Comparison of ENCODE assay signal across 8 cellular contexts in genomic region chr22:28884754-28885375, GRCh38. TPM values are rescaled to one million over a fixed set of nuclear protein-coding genes. Genes with fewer than 3 reads are reported as not detected.
DNase-seq lines count a peak whose midpoint lies in the region; ATAC-seq and TF ChIP-seq lines count a peak whose summit lies in the region.

No MANE protein-coding gene starts in this region.

- DNase-seq in CD8-positive, alpha-beta T cell = no peak
- DNase-seq in endothelial cell (ENCODE audit: low spot score) = no peak
- DNase-seq in NCI-H1694 treated with DMSO at 0.1 percent for 48 hours (lab: John Stamatoyannopoulos, UW) = no peak
- DNase-seq in stimulated activated CD8-positive, alpha-beta memory T cell treated with anti-CD3 and anti-CD28 coated beads, Interleukin-4, amount 100 ng/mL, for 48 hours = no peak
- DNase-seq in foreskin melanocyte = no peak

- CTCF ChIA-PET in CD8-positive, alpha-beta T cell (lab: Charles Lee) = no interaction called here

- no peak overlapping the region for H3K27ac ChIP-seq in CD8-positive, alpha-beta T cell (ENCODE audit: low read depth, low read length)
- H3K27ac ChIP-seq in OCI-LY1 (ENCODE audit: low read depth, low read length, poor library complexity, severe bottlenecking) (no peak overlapping the region), neutrophil (no peak overlapping the region)

- intact Hi-C loops in CD8-positive, alpha-beta T cell (cut with DNase I, micrococcal nuclease) = loop anchor here (5.0 to 10.0 kb wide), 5 partner anchors 70 to 968 kb away; partner anchors contain the start of genes PITPNB (in 2 of the 2), TTC28 (in 1 of the 2), UQCR10 (in 1 of the 2) and XBP1 (in 1 of the 2)

- peaks cover 35% of the 10 kb centered on the region for H3K27me3 Mint-ChIP-seq in CD8-positive, alpha-beta T cell (ENCODE audit: low read depth)
- peaks cover 6% of the 10 kb centered on the region for H3K27me3 Mint-ChIP-seq in endothelial cell (ENCODE audit: unreplicated experiment)

- H3K9me3 ChIP-seq in CD8-positive, alpha-beta T cell (ENCODE audit: low read length) = no peaks in the 10 kb centered on the region
- H3K9me3 ChIP-seq in OCI-LY1 (ENCODE audit: low read length) (no peaks in the 10 kb centered on the region), neutrophil (no peaks in the 10 kb centered on the region)

- H3K4me1 ChIP-seq in CD8-positive, alpha-beta T cell (ENCODE audit: insufficient read depth, low read length) = peaks cover 13% of the 10 kb centered on the region
- peaks cover 6% of the 10 kb centered on the region for H3K4me1 ChIP-seq in OCI-LY1 (ENCODE audit: insufficient read depth, low read length, severe bottlenecking)
- peaks cover 9 to 16% of the 10 kb centered on the region in 2 experiments for H3K4me1 ChIP-seq in neutrophil (ENCODE audit: control insufficient read depth in 1 of 2, insufficient read depth in 1 of 2, low read depth in 1 of 2, low read length in 1 of 2)

- H3K36me3 ChIP-seq in CD8-positive, alpha-beta T cell (ENCODE audit: insufficient read depth, low read length) = no peaks in the 10 kb centered on the region
- no peaks in the 10 kb centered on the region for H3K36me3 ChIP-seq in OCI-LY1 (ENCODE audit: insufficient read depth, low read length)
- H3K36me3 ChIP-seq in neutrophil = no peaks in the 10 kb centered on the region

- peaks cover 25% of the 10 kb centered on the region for H3K4me1 Mint-ChIP-seq in CD8-positive, alpha-beta T cell (ENCODE audit: low read depth)
- H3K4me1 Mint-ChIP-seq in endothelial cell (ENCODE audit: unreplicated experiment) = peaks cover 16% of the 10 kb centered on the region

- POLR2A ChIA-PET in CD8-positive, alpha-beta T cell (lab: Charles Lee) = interaction anchor here (0.5 kb wide), 1 partner anchor 87 kb away, joined by 3 read pairs; no protein-coding TSS in a partner anchor

- H3K4me2 ChIP-seq in OCI-LY1 (ENCODE audit: low read length) = peak overlapping the region; percentile 70; the same call in 1 of the 2 replicates

- H3K27me3 ChIP-seq in CD8-positive, alpha-beta T cell (ENCODE audit: insufficient read depth, low read length) = peaks cover 9% of the 10 kb centered on the region
- peaks cover 14% of the 10 kb centered on the region; the same call in 1 of the 2 replicates for H3K27me3 ChIP-seq in OCI-LY1 (ENCODE audit: insufficient read depth, low read length)
- peaks cover 60% of the 10 kb centered on the region for H3K27me3 ChIP-seq in neutrophil

- no peak overlapping the region for H2AFZ ChIP-seq in OCI-LY1 (ENCODE audit: low read length)

- ATAC-seq in CD8-positive, alpha-beta T cell = no peak
- ATAC-seq in GM21786 (IDR thresholded peaks at IDR 0.05; ENCODE audit: unreplicated experiment) = no peak

- H3K9ac ChIP-seq in OCI-LY1 (ENCODE audit: low read length) = no peak overlapping the region

- H3K4me3 Mint-ChIP-seq in CD8-positive, alpha-beta T cell = peak overlapping the region; percentile 81
- peak overlapping the region; percentile 77 for H3K4me3 Mint-ChIP-seq in endothelial cell (ENCODE audit: unreplicated experiment)

- no peak overlapping the region for H3K27ac Mint-ChIP-seq in CD8-positive, alpha-beta T cell
- H3K27ac Mint-ChIP-seq in endothelial cell (ENCODE audit: unreplicated experiment) = no peak overlapping the region

- no peak overlapping the region for H3K4me3 ChIP-seq in CD8-positive, alpha-beta T cell (ENCODE audit: low read depth, low read length)
- H3K4me3 ChIP-seq in OCI-LY1 (ENCODE audit: low read depth, low read length, poor library complexity, severe bottlenecking) (peak overlapping the region; percentile 52), neutrophil (ENCODE audit: low read depth in 1 of 2, low read length in 1 of 2) (peak overlapping the region; percentile 31 to 47)

- H3K9me3 Mint-ChIP-seq in CD8-positive, alpha-beta T cell = no peaks in the 10 kb centered on the region
- H3K9me3 Mint-ChIP-seq in endothelial cell (ENCODE audit: unreplicated experiment) = no peaks in the 10 kb centered on the region

- H3K79me2 ChIP-seq in OCI-LY1 (ENCODE audit: insufficient read depth, low read length) = no peaks in the 10 kb centered on the region

- no peaks in the 10 kb centered on the region for H3K9me2 ChIP-seq in OCI-LY1 (ENCODE audit: low read depth, low read length)

- no peaks in the 10 kb centered on the region for H3K36me3 Mint-ChIP-seq in CD8-positive, alpha-beta T cell
- no peaks in the 10 kb centered on the region for H3K36me3 Mint-ChIP-seq in endothelial cell (ENCODE audit: low read depth, unreplicated experiment)

- no peaks in the 10 kb centered on the region for H3F3A ChIP-seq in OCI-LY1 (ENCODE audit: insufficient read depth, low read length)

- no peak for TF ChIP-seq CTCF in CD8-positive, alpha-beta T cell (IDR thresholded peaks at IDR 0.05)
- TF ChIP-seq CTCF in OCI-LY1 (IDR thresholded peaks at IDR 0.05; ENCODE audit: low read length) (no peak), endothelial cell (IDR thresholded peaks at IDR 0.05; ENCODE audit: unreplicated experiment) (no peak), neutrophil (IDR thresholded peaks at IDR 0.05) (no peak)

- no peaks in the 10 kb centered on the region for H4K20me1 ChIP-seq in OCI-LY1 (ENCODE audit: insufficient read depth, low read length)

RNA-seq across cellular contexts. Expression of gene ZNRF3, which starts 1.5 kb away (rescaled TPM):
- total RNA-seq in CD8-positive, alpha-beta T cell = under 1 TPM; 0.49 to 0.69 TPM
- total RNA-seq in endothelial cell (ENCODE audit: unreplicated experiment) = 3.3 TPM
